In the genomic region with DNA sequence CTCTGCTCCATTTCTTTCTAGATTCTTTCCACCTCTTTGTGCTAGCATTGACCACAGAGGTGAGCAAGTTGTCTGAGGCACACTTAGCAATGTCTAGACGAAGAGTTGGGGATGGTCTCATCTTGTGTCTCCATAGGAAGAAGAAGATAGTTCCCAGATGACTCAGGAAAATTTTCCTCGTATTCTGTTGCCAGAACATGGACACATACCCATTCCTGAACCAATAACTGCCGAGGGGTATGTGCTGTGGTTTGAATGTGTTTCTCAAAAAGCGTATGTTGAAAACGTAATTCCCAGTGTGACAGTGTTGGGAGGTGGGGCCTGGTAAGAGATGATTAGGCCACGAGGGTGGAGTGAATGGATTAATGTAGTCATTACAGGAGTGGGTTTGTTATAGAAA, we compare ENCODE assay signal across 22 cellular contexts.
DNase-seq lines count a peak whose midpoint lies in the region; ATAC-seq, FAIRE-seq and TF ChIP-seq lines count a peak whose summit lies in the region.
"Had no signal": no experiment of that assay in that cellular context is flagged by ENCODE, and none has a peak within 500 bp of the region (broad histone marks: within the 10 kb centered on the region; RNA-seq: fewer than 3 reads in every experiment).

No MANE protein-coding gene starts in this region.

- H3K27me3 ChIP-seq in BJ (ENCODE audit: control insufficient read depth, insufficient read depth, low read length), result no peaks in the 10 kb centered on the region
- H3K27me3 ChIP-seq: BLaER1, heart left ventricle had no signal

- POLR2A ChIA-PET in BJ (lab: Charles Lee), result no interaction called here
- POLR2A ChIA-PET in activated CD4-positive, alpha-beta T cell treated with anti-CD3 and anti-CD28 coated beads for 36 hours (lab: Charles Lee), result no interaction called here

- peak overlapping the region; percentile 56 for H3K27ac Mint-ChIP-seq in mesothelial cell of epicardium
- no peak overlapping the region for H3K27ac Mint-ChIP-seq in activated CD4-positive, alpha-beta T cell treated with anti-CD3 and anti-CD28 coated beads for 36 hours
- H3K27ac Mint-ChIP-seq: activated T-helper 17 cell treated with anti-CD3 and anti-CD28 coated beads, Interleukin-2, amount 50 U/mL, for 72 hours had no signal

- peaks cover 2% of the 10 kb centered on the region for H3K9me3 Mint-ChIP-seq in mesothelial cell of epicardium
- H3K9me3 Mint-ChIP-seq in activated CD4-positive, alpha-beta T cell treated with anti-CD3 and anti-CD28 coated beads for 36 hours (ENCODE audit: low read depth), result peaks cover 1% of the 10 kb centered on the region
- H3K9me3 Mint-ChIP-seq: activated T-helper 17 cell treated with anti-CD3 and anti-CD28 coated beads, Interleukin-2, amount 50 U/mL, for 72 hours had no signal

- H3K4me3 Mint-ChIP-seq in mesothelial cell of epicardium, result no peak overlapping the region
- H3K4me3 Mint-ChIP-seq in activated CD4-positive, alpha-beta T cell treated with anti-CD3 and anti-CD28 coated beads for 36 hours, result no peak overlapping the region
- H3K4me3 Mint-ChIP-seq: activated T-helper 17 cell treated with anti-CD3 and anti-CD28 coated beads, Interleukin-2, amount 50 U/mL, for 72 hours had no signal

- no peaks in the 10 kb centered on the region for H3K36me3 Mint-ChIP-seq in mesothelial cell of epicardium
- no peaks in the 10 kb centered on the region for H3K36me3 Mint-ChIP-seq in activated CD4-positive, alpha-beta T cell treated with anti-CD3 and anti-CD28 coated beads for 36 hours (ENCODE audit: low read depth)

- CTCF ChIA-PET in BJ (lab: Yijun Ruan, JAX), result interaction anchor here (1.0 to 1.7 kb wide), 5 partner anchors 8 to 119 kb away, joined by 3 to 9 read pairs (median 3); no protein-coding TSS in a partner anchor
- CTCF ChIA-PET in activated CD4-positive, alpha-beta T cell treated with anti-CD3 and anti-CD28 coated beads for 36 hours (lab: Charles Lee), result no interaction called here

- peaks cover 36% of the 10 kb centered on the region for H3K4me1 Mint-ChIP-seq in mesothelial cell of epicardium
- no peaks in the 10 kb centered on the region for H3K4me1 Mint-ChIP-seq in activated CD4-positive, alpha-beta T cell treated with anti-CD3 and anti-CD28 coated beads for 36 hours
- H3K4me1 Mint-ChIP-seq: activated T-helper 17 cell treated with anti-CD3 and anti-CD28 coated beads, Interleukin-2, amount 50 U/mL, for 72 hours had no signal

- no peak for FAIRE-seq in RCC 7860 (lab: Jason Lieb, UNC)
- FAIRE-seq: colon, endometrium, K562, kidney had no signal

- ATAC-seq in activated CD4-positive, alpha-beta T cell treated with anti-CD3 and anti-CD28 coated beads for 36 hours, result no peak
- ATAC-seq in GM19395 (IDR thresholded peaks at IDR 0.05; ENCODE audit: unreplicated experiment) (no peak), GM18520 (IDR thresholded peaks at IDR 0.05; ENCODE audit: unreplicated experiment) (no peak)
- ATAC-seq: activated T-helper 17 cell treated with anti-CD3 and anti-CD28 coated beads, Interleukin-2, amount 50 U/mL, for 72 hours; heart left ventricle; K562 had no signal

- H3K36me3 ChIP-seq in BJ (ENCODE audit: control insufficient read depth, insufficient read depth, low read length), result no peaks in the 10 kb centered on the region
- H3K36me3 ChIP-seq: BLaER1, heart left ventricle, WERI-Rb-1 had no signal

- intact Hi-C loops in activated CD4-positive, alpha-beta T cell treated with anti-CD3 and anti-CD28 coated beads for 36 hours (cut with DNase I, micrococcal nuclease), result no loop called here

- no peaks in the 10 kb centered on the region for H3K27me3 Mint-ChIP-seq in mesothelial cell of epicardium (ENCODE audit: low read depth)
- no peaks in the 10 kb centered on the region for H3K27me3 Mint-ChIP-seq in activated CD4-positive, alpha-beta T cell treated with anti-CD3 and anti-CD28 coated beads for 36 hours

- no peak for TF ChIP-seq CTCF in BJ (IDR thresholded peaks at IDR 0.05; ENCODE audit: insufficient read depth, low read depth, low read length)
- no peak for TF ChIP-seq CTCF in choroid plexus epithelial cell (conservative IDR thresholded peaks at IDR 0.05; ENCODE audit: low read depth, low read length)
- no peak for TF ChIP-seq CTCF in mesothelial cell of epicardium (IDR thresholded peaks at IDR 0.05; ENCODE audit: unreplicated experiment)

- DNase-seq in BJ (ENCODE audit: low read depth) (peak; percentile 89), RCC 7860 (ENCODE audit: low spot score) (peak; percentile 25), choroid plexus epithelial cell (ENCODE audit: low read depth) (peak; percentile 77), mesothelial cell of epicardium (ENCODE audit: low spot score in 2 of 2, unreplicated experiment in 2 of 2) (no peak), SIG-M5 treated with dmso at 0.1 percent for 504 hours (lab: John Stamatoyannopoulos, UW; ENCODE audit: unreplicated experiment) (no peak)
- DNase-seq in activated CD4-positive, alpha-beta T cell treated with anti-CD3 and anti-CD28 coated beads for 36 hours, result no peak
- DNase-seq: activated CD8-positive, alpha-beta memory T cell treated with anti-CD3 and anti-CD28 coated beads for 24 hours; DMS53; heart left ventricle; kidney; NCI-H1048; NCI-H526 treated with DMSO at 0.1 percent for 48 hours; OCI-M1; retina; WERI-Rb-1 had no signal

- no peak overlapping the region for H3K4me3 ChIP-seq in BJ (ENCODE audit: low read depth, low read length)
- no peak overlapping the region for H3K4me3 ChIP-seq in choroid plexus epithelial cell (ENCODE audit: low read depth, low read length)
- H3K4me3 ChIP-seq: BLaER1, heart left ventricle, K562 had no signal

Comparison
In these comparisons a context has a peak if more than half of its experiments do, and no peak if none do; other contexts are left out.
1. DNase-seq: peak in BJ (single experiment), RCC 7860 (single experiment) and choroid plexus epithelial cell (single experiment); none in mesothelial cell of epicardium (0 of 2), activated CD4-positive, alpha-beta T cell treated with anti-CD3 and anti-CD28 coated beads for 36 hours (single experiment) and SIG-M5 treated with dmso at 0.1 percent for 504 hours (single experiment).